8 cellular contexts compared by ENCODE assay signal in genomic region chr4:110196206-110196870, GRCh38. TPM values are rescaled to one million over a fixed set of nuclear protein-coding genes. Genes with fewer than 3 reads are reported as not detected.
DNase-seq lines count a peak whose midpoint lies in the region; ATAC-seq and TF ChIP-seq lines count a peak whose summit lies in the region.

No MANE protein-coding gene starts in this region.

- no peaks in the 10 kb centered on the region; the same call in 1 of the 2 replicates for H3K36me3 ChIP-seq in H7 (replicated peaks; ENCODE audit: control insufficient read depth, insufficient read depth, low read length)
- H3K36me3 ChIP-seq in MG63, result no peaks in the 10 kb centered on the region
- no peaks in the 10 kb centered on the region for H3K36me3 ChIP-seq in left lung

- TF ChIP-seq CTCF in GM12864 (IDR thresholded peaks at IDR 0.05; ENCODE audit: low read depth, low read length, missing control alignments) (no peak), coronary artery (IDR thresholded peaks at IDR 0.05) (no peak), left lung (IDR thresholded peaks at IDR 0.05) (no peak)

- no peak for DNase-seq in GM12864 (ENCODE audit: low read depth)
- peak; percentile 88 for DNase-seq in H7
- peak; percentile 53 for DNase-seq in MG63
- peak; percentile 16 for DNase-seq in activated CD4-positive, alpha-beta T cell treated with anti-CD3 and anti-CD28 coated beads for 1 hour
- DNase-seq in coronary artery (ENCODE audit: low spot score), result peak; percentile 75
- peak; percentile 73 to 90 for DNase-seq in left lung
- DNase-seq in stimulated activated CD4-positive, alpha-beta T cell treated with anti-CD3 and anti-CD28 coated beads, Interleukin-4, amount 100 ng/mL, for 24 hours, result peak; percentile 32

- ATAC-seq in left lung, result peak; percentile 75
- no peak for ATAC-seq in HG03469 (IDR thresholded peaks at IDR 0.05; ENCODE audit: unreplicated experiment)

- H3K4me3 ChIP-seq in GM12864 (ENCODE audit: low read depth, low read length), result peak overlapping the region; percentile 64
- peak overlapping the region; percentile 59 for H3K4me3 ChIP-seq in H7 (ENCODE audit: insufficient read depth, low read depth, low read length)
- peak overlapping the region; percentile 64 for H3K4me3 ChIP-seq in MG63
- peak overlapping the region; percentile 93 for H3K4me3 ChIP-seq in coronary artery
- H3K4me3 ChIP-seq in left lung, result peak overlapping the region; percentile 77 to 82

- intact Hi-C loops in left lung (cut with DNase I), result no loop called here

- H3K27ac ChIP-seq in coronary artery (peak overlapping the region; percentile 64 to 89), left lung (peak overlapping the region; percentile 80 to 87)

- H3K27me3 ChIP-seq in H7 (ENCODE audit: control insufficient read depth, insufficient read depth, low read length), result no peaks in the 10 kb centered on the region
- H3K27me3 ChIP-seq in MG63, result no peaks in the 10 kb centered on the region
- H3K27me3 ChIP-seq in left lung, result peaks cover 0 to 25% of the 10 kb centered on the region in 2 donors

- H3K9me3 ChIP-seq in MG63 (no peaks in the 10 kb centered on the region), left lung (no peaks in the 10 kb centered on the region)

- peaks cover 10 to 49% of the 10 kb centered on the region in 2 donors for H3K4me1 ChIP-seq in left lung

RNA-seq across cellular contexts. Expression of gene ELOVL6, which starts 2.1 kb away (rescaled TPM):
- 22.8 and 30.0 TPM in 2 replicates for total RNA-seq in H7 (2014; rRNA removed; shearing (Covaris generic))
- 11.7 and 12.9 TPM in 2 replicates for total RNA-seq in MG63 (2014; rRNA removed; shearing (Covaris generic); ENCODE audit: low replicate concordance)
- 10 to 100 TPM in 1 of 2 donors, 1 to 10 TPM in 1; 8.8 to 43.0 TPM for total RNA-seq in left lung
